24 cellular contexts compared by ENCODE assay signal in the genomic region with DNA sequence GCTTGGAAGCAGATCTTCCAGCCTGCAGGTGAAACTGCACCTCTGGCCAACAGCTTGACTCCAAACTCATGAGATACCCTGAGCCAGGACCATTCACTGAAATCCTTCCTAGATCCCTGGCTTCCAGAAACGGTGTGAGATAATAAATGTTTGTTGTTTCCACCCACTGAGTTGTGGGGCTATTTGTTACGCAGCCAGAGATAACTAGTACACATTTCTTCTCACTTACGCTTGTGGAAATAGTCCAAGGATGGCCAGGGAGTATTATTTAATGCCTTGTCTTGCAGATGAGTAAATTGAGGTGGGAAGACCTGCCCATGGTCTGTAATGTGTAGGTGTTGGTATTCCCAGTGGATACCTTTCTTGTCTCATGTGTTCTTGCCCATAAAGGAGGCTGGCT.
A peak's percentile ranks its signal among the peaks of the same experiment; 100 is the strongest.
DNase-seq lines count a peak whose midpoint lies in the region; ATAC-seq, FAIRE-seq and TF ChIP-seq lines count a peak whose summit lies in the region.
"Had no signal": no experiment of that assay in that cellular context is flagged by ENCODE, and none has a peak within 500 bp of the region (broad histone marks: within the 10 kb centered on the region; RNA-seq: fewer than 3 reads in every experiment).

No MANE protein-coding gene starts in this region.

- ATAC-seq in HepG2 (no peak), right lobe of liver (no peak)
- ATAC-seq: A549, GM12878 had no signal

- H3K4me1 ChIP-seq in HepG2 (ENCODE audit: insufficient read depth, low read length) (peaks cover 32% of the 10 kb centered on the region), right lobe of liver (peaks cover 0 to 51% (median 16%) of the 10 kb centered on the region in 4 donors)
- H3K4me1 ChIP-seq: BE2C had no signal

- no TSS peak for BruUV-seq in HepG2 (replicated peaks; lab: Mats Ljungman, UMichigan)

- H3K27me3 ChIP-seq in HepG2 (ENCODE audit: control insufficient read depth in 1 of 2, insufficient read depth in 2 of 2, low read length in 2 of 2), result no peaks in the 10 kb centered on the region
- no peaks in the 10 kb centered on the region for H3K27me3 ChIP-seq in right lobe of liver
- H3K27me3 ChIP-seq: BE2C; BLaER1 treated with 17β-estradiol and CSF1 and Interleukin-3, amounts not matched to agents 10 nM and 100 nM had no signal

- H3K36me3 ChIP-seq in HepG2 (replicated peaks in 1 of 2; ENCODE audit: control insufficient read depth in 1 of 2, insufficient read depth in 2 of 2, low read length in 2 of 2), result peaks cover 4 to 11% of the 10 kb centered on the region in 2 experiments; a peak in 3 of 5 replicates
- H3K36me3 ChIP-seq in right lobe of liver, result no peaks in the 10 kb centered on the region
- H3K36me3 ChIP-seq: BE2C; BLaER1 treated with 17β-estradiol and CSF1 and Interleukin-3, amounts not matched to agents 10 nM and 100 nM had no signal

- no peak overlapping the region for H3K9ac ChIP-seq in HepG2 (ENCODE audit: insufficient read depth, low read depth, low read length)
- H3K9ac ChIP-seq: BLaER1 treated with 17β-estradiol and CSF1 and Interleukin-3, amounts not matched to agents 10 nM and 100 nM had no signal

- peaks cover 70% of the 10 kb centered on the region for H3K36me3 Mint-ChIP-seq in endothelial cell (ENCODE audit: low read depth, unreplicated experiment)
- H3K36me3 Mint-ChIP-seq: CD14-positive monocyte had no signal

- no peak for TF ChIP-seq RAD21 in HepG2 (CRISPR knock-in tag; IDR thresholded peaks at IDR 0.05)

- intact Hi-C loops in HepG2 (cut with micrococcal nuclease; ENCODE audit: unreplicated experiment), result loop anchor here (5.0 kb wide), 1 partner anchor 41 kb away; no protein-coding TSS in a partner anchor
- intact Hi-C loops in right lobe of liver (cut with DNase I), result no loop called here
- intact Hi-C loops in posterior vena cava (cut with DNase I), result no loop called here

- POLR2A ChIA-PET in HepG2 (lab: Yijun Ruan, JAX), result interaction anchor here (1.3 kb wide), 1 partner anchor 12 kb away, joined by 4 read pairs; no protein-coding TSS in a partner anchor

- DNase-seq in HepG2 (ENCODE audit: low spot score) (no peak), right lobe of liver (no peak), endothelial cell (ENCODE audit: low spot score) (no peak), urothelium cell line (ENCODE audit: low spot score) (no peak), MV-4-11 (lab: John Stamatoyannopoulos, UW) (no peak), posterior vena cava (ENCODE audit: low spot score) (no peak)
- DNase-seq: 8988T; ACHN; AML-193; BE2C; CD4-positive, alpha-beta T cell; CD8-positive, alpha-beta memory T cell; DMS 273 treated with DMSO at 0.1 percent for 48 hours; DMS79; EL; GDM1; GOT3 had no signal

- FAIRE-seq in HepG2 (lab: Jason Lieb, UNC) (no peak), urothelium cell line (lab: Jason Lieb, UNC) (peak; percentile 92)
- FAIRE-seq: A549, D721Med, GM12878, H54 had no signal

- peaks cover 30% of the 10 kb centered on the region for H3K79me2 ChIP-seq in HepG2 (ENCODE audit: insufficient read depth, low read length)

- no peak overlapping the region for H2AFZ ChIP-seq in HepG2 (ENCODE audit: low read length)

- H3K9me3 ChIP-seq in HepG2 (ENCODE audit: low read length) (no peaks in the 10 kb centered on the region), right lobe of liver (no peaks in the 10 kb centered on the region)
- H3K9me3 ChIP-seq: A549, BE2C, HAP-1 had no signal

- H3K4me3 Mint-ChIP-seq in endothelial cell (ENCODE audit: unreplicated experiment), result peak overlapping the region; percentile 33
- H3K4me3 Mint-ChIP-seq: CD14-positive monocyte; CD4-positive, alpha-beta T cell; CD8-positive, alpha-beta memory T cell had no signal

- H3K4me1 Mint-ChIP-seq in endothelial cell (ENCODE audit: unreplicated experiment), result peaks cover 50% of the 10 kb centered on the region
- H3K4me1 Mint-ChIP-seq: CD14-positive monocyte had no signal

- in situ Hi-C loops in HepG2 (cut with HindIII; ENCODE audit: extremely low pct_ligation_motif_present, low pct_unique_long_range_greater_than_20kb), result no loop called here

- no peak for TF ChIP-seq EP300 in HepG2 (IDR thresholded peaks at IDR 0.05; ENCODE audit: low read depth in 2 of 2, low read length in 2 of 2)
- no peak for TF ChIP-seq EP300 in HepG2 (CRISPR knock-in tag; IDR thresholded peaks at IDR 0.05; ENCODE audit: borderline replicate concordance)

- TF ChIP-seq CTCF in HepG2 (CRISPR knock-in tag; IDR thresholded peaks at IDR 0.05), result no peak
- TF ChIP-seq CTCF in right lobe of liver (IDR thresholded peaks at IDR 0.05), result no peak
- no peak for TF ChIP-seq CTCF in endothelial cell (IDR thresholded peaks at IDR 0.05; ENCODE audit: unreplicated experiment)

- no peak overlapping the region for H3K27ac Mint-ChIP-seq in endothelial cell (ENCODE audit: unreplicated experiment)
- H3K27ac Mint-ChIP-seq: CD14-positive monocyte; CD4-positive, alpha-beta T cell had no signal

- WGBS in HepG2 (ENCODE audit: low lambda C conversion rate), result 100% methylated on average over 3 of the region's 3 CpGs
- WGBS in right lobe of liver (ENCODE audit: insufficient coverage, low coverage, low lambda C conversion rate, missing lambda C conversion rate), result 69% methylated on average over 3 of the region's 3 CpGs

- no peak overlapping the region for H3K4me3 ChIP-seq in HepG2 (replicated peaks in 1 of 3; ENCODE audit: insufficient read depth in 1 of 3, low read depth in 2 of 3, low read length in 3 of 3)
- no peak overlapping the region for H3K4me3 ChIP-seq in right lobe of liver
- H3K4me3 ChIP-seq: A549; BLaER1 treated with 17β-estradiol and CSF1 and Interleukin-3, amounts not matched to agents 10 nM and 100 nM; GM12878; HAP-1 had no signal

- no peaks in the 10 kb centered on the region for H4K20me1 ChIP-seq in HepG2 (ENCODE audit: insufficient read depth, low read length)
- H4K20me1 ChIP-seq: BLaER1 treated with 17β-estradiol and CSF1 and Interleukin-3, amounts not matched to agents 10 nM and 100 nM had no signal

- CTCF ChIA-PET in HepG2 (lab: Yijun Ruan, JAX; ENCODE audit: low intra/inter-chr PET ratio, low total read pairs), result no interaction called here

- TF ChIP-seq POLR2A in HepG2 (IDR thresholded peaks at IDR 0.05; ENCODE audit: insufficient read depth in 1 of 2, low read depth in 2 of 2, low read length in 2 of 2), result no peak
- TF ChIP-seq POLR2A in right lobe of liver (IDR thresholded peaks at IDR 0.05), result no peak

- no peaks in the 10 kb centered on the region for H3K9me3 Mint-ChIP-seq in endothelial cell (ENCODE audit: unreplicated experiment)
- H3K9me3 Mint-ChIP-seq: CD4-positive, alpha-beta T cell; CD8-positive, alpha-beta memory T cell had no signal

- H3K27ac ChIP-seq in HepG2 (ENCODE audit: extremely low read length, insufficient read depth, low read length), result no peak overlapping the region
- H3K27ac ChIP-seq in right lobe of liver, result no peak overlapping the region
- H3K27ac ChIP-seq: A549; BLaER1 treated with 17β-estradiol and CSF1 and Interleukin-3, amounts not matched to agents 10 nM and 100 nM had no signal

- H3K4me2 ChIP-seq in HepG2 (ENCODE audit: low read depth, low read length), result no peak overlapping the region
- H3K4me2 ChIP-seq: A549; BLaER1 treated with 17β-estradiol and CSF1 and Interleukin-3, amounts not matched to agents 10 nM and 100 nM had no signal

- peaks cover 22% of the 10 kb centered on the region for H3K27me3 Mint-ChIP-seq in endothelial cell (ENCODE audit: unreplicated experiment)
- H3K27me3 Mint-ChIP-seq: CD4-positive, alpha-beta T cell had no signal

TF ChIP-seq in HepG2, 621 proteins besides CTCF, POLR2A, EP300 and RAD21:
- TF ChIP-seq CC2D1A (CRISPR knock-in tag; IDR thresholded peaks at IDR 0.05), result no peak
- TF ChIP-seq RBAK (CRISPR knock-in tag; IDR thresholded peaks at IDR 0.05), result peak; percentile 95
- no peak for TF ChIP-seq SSRP1 (CRISPR knock-in tag; IDR thresholded peaks at IDR 0.05)
